Comparison of ENCODE assay signal across 9 cellular contexts in genomic region chr9:109914280-109915027, GRCh38.
DNase-seq lines count a peak whose midpoint lies in the region; ATAC-seq and TF ChIP-seq lines count a peak whose summit lies in the region.
"Had no signal": no experiment of that assay in that cellular context is flagged by ENCODE, and none has a peak within 500 bp of the region (broad histone marks: within the 10 kb centered on the region; RNA-seq: fewer than 3 reads in every experiment).

No MANE protein-coding gene starts in this region.

- no peak overlapping the region for H3K9ac ChIP-seq in IMR-90 (ENCODE audit: low read depth, low read length)
- no peak overlapping the region for H3K9ac ChIP-seq in colonic mucosa (ENCODE audit: low read depth in 2 of 2, low read length in 2 of 2)

- H3K14ac ChIP-seq in IMR-90 (replicated peaks; ENCODE audit: low read depth, low read length) = peak overlapping the region; percentile 78

- peak overlapping the region; percentile 60 for H2AK9ac ChIP-seq in IMR-90 (replicated peaks; ENCODE audit: low read depth, low read length, poor library complexity)

- H3K4me2 ChIP-seq in IMR-90 (ENCODE audit: low read depth, low read length) = peak overlapping the region; percentile 33; the same call in 1 of the 2 replicates

- H3K9me1 ChIP-seq in IMR-90 (ENCODE audit: insufficient read depth, low read length) = peaks cover 38% of the 10 kb centered on the region

- peak; percentile 97 for DNase-seq in IMR-90
- peak; percentile 95 for DNase-seq in iris pigment epithelial cell (ENCODE audit: low read depth)
- DNase-seq in activated CD8-positive, alpha-beta memory T cell treated with anti-CD3 and anti-CD28 coated beads, Interleukin-2, amount 50 U/mL, for 48 hours = no peak
- no peak for DNase-seq in colonic mucosa
- no peak for DNase-seq in T1000 (lab: John Stamatoyannopoulos, UW)
- DNase-seq in ecto neural progenitor cell (ENCODE audit: low spot score) = no peak
- DNase-seq: caudate nucleus had no signal

- peak overlapping the region; percentile 89 for H2BK5ac ChIP-seq in IMR-90 (ENCODE audit: low read depth, low read length, poor library complexity, severe bottlenecking)

- no peak overlapping the region; the same call in 1 of the 2 replicates for H3K56ac ChIP-seq in IMR-90 (ENCODE audit: extremely low read depth, insufficient read depth, low read length)

- peak overlapping the region; percentile 54; the same call in 1 of the 2 replicates for H3K18ac ChIP-seq in IMR-90 (ENCODE audit: low read depth, low read length)

- H2BK15ac ChIP-seq in IMR-90 (ENCODE audit: low read depth, low read length) = peak overlapping the region; percentile 88

- H3K27ac ChIP-seq in IMR-90 (ENCODE audit: insufficient read depth, low read length) (peak overlapping the region; percentile 88), colonic mucosa (no peak overlapping the region)

- peak overlapping the region; percentile 83 for H2BK120ac ChIP-seq in IMR-90 (ENCODE audit: low read depth, low read length)

- H3K4me3 ChIP-seq in GM08714 (ENCODE audit: low read length) = peak overlapping the region; percentile 11; the same call in 1 of the 2 replicates
- no peak overlapping the region for H3K4me3 ChIP-seq in IMR-90 (ENCODE audit: insufficient read depth, low read depth, low read length)
- H3K4me3 ChIP-seq in colonic mucosa = no peak overlapping the region

- no peak overlapping the region for H2AFZ ChIP-seq in IMR-90 (replicated peaks; ENCODE audit: low read length, poor library complexity)

- H3K4me1 ChIP-seq in IMR-90 (ENCODE audit: control insufficient read depth, insufficient read depth, low read length) (peaks cover 20% of the 10 kb centered on the region), colonic mucosa (peaks cover 4% of the 10 kb centered on the region)

- POLR2A ChIA-PET in IMR-90 (lab: Charles Lee; ENCODE audit: unreplicated experiment) = interaction anchor here (0.7 to 0.9 kb wide), 2 partner anchors 8 to 136 kb away, joined by 3 read pairs; no protein-coding TSS in a partner anchor

- WGBS in IMR-90 (ENCODE audit: extremely low coverage in 2 of 2, insufficient read length in 1 of 2), 2 experiments = no CpG with 5 or more reads among the region's 4 CpGs

- ATAC-seq in GM21619 (IDR thresholded peaks at IDR 0.05; ENCODE audit: unreplicated experiment) (peak; percentile 52), IMR-90 (ENCODE audit: low read depth) (peak; percentile 71)

- intact Hi-C loops in IMR-90 (cut with micrococcal nuclease) (no loop called here), colonic mucosa (cut with DNase I) (no loop called here)

- peak overlapping the region in 1 of 2 experiments; percentile 75; a peak in 2 of 4 replicates for H4K8ac ChIP-seq in IMR-90 (ENCODE audit: low read depth in 2 of 2, low read length in 2 of 2)

- H3K9me3 ChIP-seq in IMR-90 (ENCODE audit: control insufficient read depth, insufficient read depth, low read length) (no peaks in the 10 kb centered on the region), colonic mucosa (no peaks in the 10 kb centered on the region)

- no TSS peak for BruUV-seq in IMR-90 (replicated peaks; lab: Mats Ljungman, UMichigan)

- no peak for TF ChIP-seq POLR2A in IMR-90 (IDR thresholded peaks at IDR 0.05; ENCODE audit: low read depth, low read length)

- TF ChIP-seq CTCF in IMR-90 (conservative IDR thresholded peaks at IDR 0.05; ENCODE audit: low read depth, low read length) (no peak), colonic mucosa (IDR thresholded peaks at IDR 0.05) (no peak)

- peak overlapping the region; percentile 98 for H2AK5ac ChIP-seq in IMR-90 (ENCODE audit: low read depth, low read length)

- no peak; the same call in 1 of the 2 replicates for TF ChIP-seq RAD21 in IMR-90 (IDR thresholded peaks at IDR 0.05; ENCODE audit: low read length)

- no peaks in the 10 kb centered on the region for H3K27me3 ChIP-seq in IMR-90 (ENCODE audit: control insufficient read depth, insufficient read depth, low read length)
- no peaks in the 10 kb centered on the region for H3K27me3 ChIP-seq in colonic mucosa

- peak overlapping the region; percentile 14; the same call in 1 of the 2 replicates for H4K5ac ChIP-seq in IMR-90 (ENCODE audit: low read depth, low read length)

- H3K4ac ChIP-seq in IMR-90 (ENCODE audit: low read depth, low read length) = peak overlapping the region; percentile 93

- CTCF ChIA-PET in IMR-90 (lab: Yijun Ruan, JAX) = interaction anchor here (0.6 to 1.5 kb wide), 2 partner anchors 54 to 126 kb away, joined by 4 read pairs; no protein-coding TSS in a partner anchor

- peaks cover 10% of the 10 kb centered on the region; the same call in 1 of the 2 replicates for H4K20me1 ChIP-seq in IMR-90 (ENCODE audit: insufficient read depth, low read length)

- in situ Hi-C loops in IMR-90 (cut with MboI; ENCODE audit: low sequenced_read_pairs) = loop anchor here (5.0 kb wide), 1 partner anchor 138 kb away; no protein-coding TSS in a partner anchor

- H4K91ac ChIP-seq in IMR-90 (ENCODE audit: insufficient read depth, low read depth, low read length) = peak overlapping the region; percentile 82

- H3K36me3 ChIP-seq in IMR-90 (ENCODE audit: control insufficient read depth, insufficient read depth, low read length) = no peaks in the 10 kb centered on the region
- H3K36me3 ChIP-seq in colonic mucosa = no peaks in the 10 kb centered on the region

- H2BK20ac ChIP-seq in IMR-90 (ENCODE audit: low read depth, low read length) = peak overlapping the region; percentile 96

- H3K79me1 ChIP-seq in IMR-90 (ENCODE audit: low read depth in 1 of 2, low read length in 2 of 2) = peaks cover 31 to 64% of the 10 kb centered on the region in 2 experiments

- peak overlapping the region; percentile 70 for H3K23ac ChIP-seq in IMR-90 (ENCODE audit: low read depth, low read length)

- dilution Hi-C loops in IMR-90 (cut with HindIII; ENCODE audit: low sequenced_read_pairs, unreplicated experiment) = no loop called here

TF ChIP-seq in IMR-90, 13 proteins besides CTCF, POLR2A, EP300 and RAD21:
- TF ChIP-seq CHD1 (IDR thresholded peaks at IDR 0.05; ENCODE audit: low read depth, low read length) (no peak), ELK1 (IDR thresholded peaks at IDR 0.05; ENCODE audit: borderline replicate concordance, low read depth, low read length) (no peak), MAFK (IDR thresholded peaks at IDR 0.05; ENCODE audit: low read depth, low read length) (peak; percentile 21; the same call in 1 of the 2 replicates), MAZ (IDR thresholded peaks at IDR 0.05; ENCODE audit: borderline replicate concordance, low read depth, low read length) (peak; percentile 38; the same call in 1 of the 2 replicates), MXI1 (IDR thresholded peaks at IDR 0.05; ENCODE audit: borderline replicate concordance, low read depth, low read length) (peak; percentile 86), FOS (IDR thresholded peaks at IDR 0.05; ENCODE audit: low read depth, low read length) (no peak), BHLHE40 (IDR thresholded peaks at IDR 0.05; ENCODE audit: low read depth, low read length) (peak; percentile 61; the same call in 1 of the 2 replicates), CEBPB (IDR thresholded peaks at IDR 0.05; ENCODE audit: low read depth, low read length) (peak; percentile 97), NFE2L2 (IDR thresholded peaks at IDR 0.05; ENCODE audit: low read depth, low read length) (peak; percentile 15; the same call in 1 of the 2 replicates), RFX5 (IDR thresholded peaks at IDR 0.05; ENCODE audit: low read depth, low read length) (no peak), SMC3 (IDR thresholded peaks at IDR 0.05; ENCODE audit: low read depth, low read length) (0 out of 2 replicates have a peak, but pooled peaks have one; percentile 7), RCOR1 (IDR thresholded peaks at IDR 0.05; ENCODE audit: insufficient replicate concordance, low read length) (peak; percentile 88)
- TF ChIP-seq, protein P1, sequence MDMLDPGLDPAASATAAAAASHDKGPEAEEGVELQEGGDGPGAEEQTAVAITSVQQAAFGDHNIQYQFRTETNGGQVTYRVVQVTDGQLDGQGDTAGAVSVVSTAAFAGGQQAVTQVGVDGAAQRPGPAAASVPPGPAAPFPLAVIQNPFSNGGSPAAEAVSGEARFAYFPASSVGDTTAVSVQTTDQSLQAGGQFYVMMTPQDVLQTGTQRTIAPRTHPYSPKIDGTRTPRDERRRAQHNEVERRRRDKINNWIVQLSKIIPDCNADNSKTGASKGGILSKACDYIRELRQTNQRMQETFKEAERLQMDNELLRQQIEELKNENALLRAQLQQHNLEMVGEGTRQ (IDR thresholded peaks at IDR 0.05; ENCODE audit: low read depth, low read length) = peak; percentile 61

Comparison
In these comparisons a context has a peak if more than half of its experiments do, and no peak if none do; other contexts are left out.
1. DNase-seq: peak in IMR-90 (single experiment) and iris pigment epithelial cell (single experiment); none in activated CD8-positive, alpha-beta memory T cell treated with anti-CD3 and anti-CD28 coated beads, Interleukin-2, amount 50 U/mL, for 48 hours (single experiment), colonic mucosa (single experiment), T1000 (single experiment) and ecto neural progenitor cell (single experiment).